19 cellular contexts compared by ENCODE assay signal in the genomic region with DNA sequence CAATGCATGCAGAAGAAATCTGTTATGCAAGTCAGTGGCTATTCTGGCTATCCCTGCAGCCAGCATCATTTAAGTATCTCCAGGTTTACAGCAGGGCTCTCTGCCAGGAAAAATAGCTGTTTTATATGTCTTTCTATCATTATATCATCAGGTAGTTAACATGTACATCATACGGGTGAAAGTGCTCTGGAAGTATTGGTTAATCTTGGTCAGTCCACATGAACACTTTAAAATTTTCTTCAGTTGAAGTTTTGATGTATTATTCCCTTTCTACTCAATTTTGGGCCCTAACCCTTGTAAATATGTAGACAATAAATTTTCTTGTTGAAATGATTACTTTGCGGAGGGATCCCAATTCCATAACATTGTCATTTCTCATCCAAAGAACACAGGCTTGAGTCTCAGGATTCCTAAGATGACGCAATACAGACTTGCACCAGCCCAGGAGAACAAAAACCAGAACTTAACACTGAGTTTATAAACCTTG.
DNase-seq lines count a peak whose midpoint lies in the region; ATAC-seq and TF ChIP-seq lines count a peak whose summit lies in the region.
"Had no signal": no experiment of that assay in that cellular context is flagged by ENCODE, and none has a peak within 500 bp of the region (broad histone marks: within the 10 kb centered on the region; RNA-seq: fewer than 3 reads in every experiment).

No MANE protein-coding gene starts in this region.

- no peak for TF ChIP-seq CTCF in transverse colon (IDR thresholded peaks at IDR 0.05)

- DNase-seq in cerebellar cortex (ENCODE audit: low spot score) = peak; percentile 37
- DNase-seq in left kidney (ENCODE audit: low read depth, low spot score) = peak; percentile 52
- no peak for DNase-seq in transverse colon
- no peak for DNase-seq in T-cell
- DNase-seq in NCI-H1930 (lab: John Stamatoyannopoulos, UW) = no peak
- no peak for DNase-seq in right cardiac atrium
- DNase-seq: activated B cell treated with CpG ODN at 0.5 μM for 24 hours; activated naive CD8-positive, alpha-beta T cell treated with anti-CD3 and anti-CD28 coated beads, Interleukin-2, amount 50 U/mL, for 24 hours; DMS153; HFFc6; KG1; NCI-H1092 treated with DMSO at 0.1 percent for 48 hours; RPMI8226; stimulated activated CD4-positive, alpha-beta T cell treated with anti-CD3 and anti-CD28 coated beads, Interleukin-4, amount 100 ng/mL, for 1 hour had no signal

- peaks cover 69% of the 10 kb centered on the region for H3K4me1 ChIP-seq in HUES64 (ENCODE audit: insufficient read depth, low read length)
- peaks cover 6 to 55% (median 26%) of the 10 kb centered on the region in 4 donors for H3K4me1 ChIP-seq in transverse colon
- H3K4me1 ChIP-seq in right cardiac atrium (ENCODE audit: control insufficient read depth, insufficient read depth, low read length) = peaks cover 4% of the 10 kb centered on the region

- no peak overlapping the region for H3K27ac Mint-ChIP-seq in T-cell
- H3K27ac Mint-ChIP-seq: activated B cell treated with CpG ODN at 0.5 μM for 24 hours; activated naive CD8-positive, alpha-beta T cell treated with anti-CD3 and anti-CD28 coated beads, Interleukin-2, amount 50 U/mL, for 24 hours; activated T-helper 17 cell treated with anti-CD3 and anti-CD28 coated beads, Interleukin-2, amount 50 U/mL, for 72 hours; HFFc6; memory B cell had no signal

- no peak for TF ChIP-seq POLR2A in transverse colon (IDR thresholded peaks at IDR 0.05)

- peak; percentile 16 for TF ChIP-seq EP300 in transverse colon (IDR thresholded peaks at IDR 0.05; ENCODE audit: low read depth)

- H3K4me3 Mint-ChIP-seq in T-cell = no peak overlapping the region
- H3K4me3 Mint-ChIP-seq: activated B cell treated with CpG ODN at 0.5 μM for 24 hours; activated naive CD8-positive, alpha-beta T cell treated with anti-CD3 and anti-CD28 coated beads, Interleukin-2, amount 50 U/mL, for 24 hours; activated T-helper 17 cell treated with anti-CD3 and anti-CD28 coated beads, Interleukin-2, amount 50 U/mL, for 72 hours; central memory CD8-positive, alpha-beta T cell; HFFc6; memory B cell had no signal

- intact Hi-C loops in transverse colon (cut with DNase I; ENCODE audit: low total_unique reads) = no loop called here
- intact Hi-C loops in right cardiac atrium (cut with DNase I) = no loop called here

- no peak overlapping the region for H3K9ac ChIP-seq in HUES64 (ENCODE audit: low read depth, low read length)

- WGBS in HUES64 = 92% methylated on average over 2 of the region's 3 CpGs
- 32 to 50% methylated on average over 3 of the region's 3 CpGs for WGBS in transverse colon (ENCODE audit: low coverage in 1 of 2), 2 donors
- WGBS in right cardiac atrium = 50% methylated on average over 3 of the region's 3 CpGs

- POLR2A ChIA-PET in T-cell (lab: Charles Lee) = no interaction called here

- H3K9me3 Mint-ChIP-seq in T-cell = no peaks in the 10 kb centered on the region
- H3K9me3 Mint-ChIP-seq: activated B cell treated with CpG ODN at 0.5 μM for 24 hours; activated naive CD8-positive, alpha-beta T cell treated with anti-CD3 and anti-CD28 coated beads, Interleukin-2, amount 50 U/mL, for 24 hours; activated T-helper 17 cell treated with anti-CD3 and anti-CD28 coated beads, Interleukin-2, amount 50 U/mL, for 72 hours; central memory CD8-positive, alpha-beta T cell; HFFc6; memory B cell had no signal

- H3K27me3 ChIP-seq in HUES64 (ENCODE audit: insufficient read depth, low read length) = no peaks in the 10 kb centered on the region
- no peaks in the 10 kb centered on the region for H3K27me3 ChIP-seq in transverse colon
- H3K27me3 ChIP-seq in right cardiac atrium (ENCODE audit: control insufficient read depth, insufficient read depth) = no peaks in the 10 kb centered on the region

- CTCF ChIA-PET in T-cell (lab: Charles Lee) = no interaction called here

- H3K4me3 ChIP-seq in HUES64 (ENCODE audit: low read length) (no peak overlapping the region), transverse colon (no peak overlapping the region), right cardiac atrium (ENCODE audit: low read length) (no peak overlapping the region)
- H3K4me3 ChIP-seq: thoracic aorta had no signal

- H3K4me1 Mint-ChIP-seq in T-cell = no peaks in the 10 kb centered on the region
- H3K4me1 Mint-ChIP-seq: activated B cell treated with CpG ODN at 0.5 μM for 24 hours; activated naive CD8-positive, alpha-beta T cell treated with anti-CD3 and anti-CD28 coated beads, Interleukin-2, amount 50 U/mL, for 24 hours; activated T-helper 17 cell treated with anti-CD3 and anti-CD28 coated beads, Interleukin-2, amount 50 U/mL, for 72 hours; central memory CD8-positive, alpha-beta T cell; memory B cell had no signal

- H3K36me3 ChIP-seq in HUES64 (ENCODE audit: insufficient read depth, low read length) = peaks cover 44% of the 10 kb centered on the region
- H3K36me3 ChIP-seq in transverse colon = no peaks in the 10 kb centered on the region
- H3K36me3 ChIP-seq: thoracic aorta had no signal

- H3K36me3 Mint-ChIP-seq in T-cell = peaks cover 3% of the 10 kb centered on the region

- no peak for ATAC-seq in T-cell (replicated peaks in 1 of 4)
- no peak for ATAC-seq in right cardiac atrium
- ATAC-seq: activated naive CD8-positive, alpha-beta T cell treated with anti-CD3 and anti-CD28 coated beads, Interleukin-2, amount 50 U/mL, for 24 hours; activated T-helper 17 cell treated with anti-CD3 and anti-CD28 coated beads, Interleukin-2, amount 50 U/mL, for 72 hours had no signal

- H3K9me3 ChIP-seq in HUES64 (ENCODE audit: insufficient read depth, low read depth, low read length) (no peaks in the 10 kb centered on the region), transverse colon (no peaks in the 10 kb centered on the region), right cardiac atrium (ENCODE audit: control insufficient read depth, low read length) (no peaks in the 10 kb centered on the region)
- H3K9me3 ChIP-seq: thoracic aorta had no signal

- no peaks in the 10 kb centered on the region for H3K27me3 Mint-ChIP-seq in T-cell
- H3K27me3 Mint-ChIP-seq: activated B cell treated with CpG ODN at 0.5 μM for 24 hours; activated naive CD8-positive, alpha-beta T cell treated with anti-CD3 and anti-CD28 coated beads, Interleukin-2, amount 50 U/mL, for 24 hours; activated T-helper 17 cell treated with anti-CD3 and anti-CD28 coated beads, Interleukin-2, amount 50 U/mL, for 72 hours; central memory CD8-positive, alpha-beta T cell; memory B cell had no signal

- H3K27ac ChIP-seq in HUES64 (ENCODE audit: low read depth, low read length) (peak overlapping the region; percentile 41; the same call in 1 of the 2 replicates), transverse colon (peak overlapping the region in 3 of 4 donors; percentile 20 to 72 (median 47)), right cardiac atrium (ENCODE audit: low read length) (no peak overlapping the region)
- H3K27ac ChIP-seq: thoracic aorta had no signal

- in situ Hi-C loops in transverse colon (cut with MboI; ENCODE audit: low pct_ligation_motif_present in 1 of 4, low pct_unique_long_range_greater_than_20kb in 1 of 4, low sequenced_read_pairs in 3 of 4) = no loop called here

Comparison
In these comparisons a context has a peak if more than half of its experiments do, and no peak if none do; other contexts are left out.
1. DNase-seq: peak in cerebellar cortex (single experiment) and left kidney (single experiment); none in transverse colon (single experiment), T-cell (0 of 34), NCI-H1930 (0 of 2) and right cardiac atrium (0 of 3).